1 cellular context compared by ENCODE assay signal in the genomic region with DNA sequence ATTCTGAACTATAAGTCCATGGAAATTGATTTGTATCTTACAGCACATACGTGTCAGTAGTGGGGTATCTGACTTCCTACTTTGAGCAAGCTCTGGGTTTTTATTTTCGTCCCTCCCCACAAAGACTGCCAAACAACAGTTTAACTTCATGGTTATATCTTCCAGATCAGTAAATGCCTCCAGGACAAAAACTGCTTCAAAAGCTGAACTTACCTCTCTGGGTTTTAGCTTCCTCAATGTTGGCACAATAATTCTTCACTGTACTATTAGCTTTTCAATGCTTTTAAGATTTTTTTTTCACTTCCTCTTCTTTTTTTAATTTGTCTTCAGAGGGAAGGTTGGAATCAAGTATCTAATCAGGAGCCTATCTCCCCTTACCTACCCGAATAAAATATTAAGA.
TF ChIP-seq lines count a peak whose summit lies in the region.

No MANE protein-coding gene starts in this region.

TF ChIP-seq in A549, 52 proteins besides CTCF, POLR2A, EP300 and RAD21:
- TF ChIP-seq CEBPB (IDR thresholded peaks at IDR 0.05) (no peak), CBX8 (IDR thresholded peaks at IDR 0.05) (no peak), MYC (IDR thresholded peaks at IDR 0.05; ENCODE audit: borderline replicate concordance, low read length) (no peak), MAFK (IDR thresholded peaks at IDR 0.05; ENCODE audit: partially characterized antibody) (no peak), ZSCAN20 (CRISPR knock-in tag; IDR thresholded peaks at IDR 0.05) (no peak), MAZ (IDR thresholded peaks at IDR 0.05; ENCODE audit: borderline replicate concordance, low read depth, low read length) (no peak), NFE2L2 (conservative IDR thresholded peaks at IDR 0.05; ENCODE audit: low read length) (no peak), EHMT2 (IDR thresholded peaks at IDR 0.05; ENCODE audit: low read depth) (no peak), HDAC2 (IDR thresholded peaks at IDR 0.05) (no peak), FOXS1 (CRISPR knock-in tag; IDR thresholded peaks at IDR 0.05) (no peak), ZNF302 (CRISPR knock-in tag; IDR thresholded peaks at IDR 0.05) (no peak), HOXB5 (CRISPR knock-in tag; IDR thresholded peaks at IDR 0.05) (no peak), NPAS2 (CRISPR knock-in tag; IDR thresholded peaks at IDR 0.05; ENCODE audit: borderline replicate concordance) (no peak)
- TF ChIP-seq, protein P1, sequence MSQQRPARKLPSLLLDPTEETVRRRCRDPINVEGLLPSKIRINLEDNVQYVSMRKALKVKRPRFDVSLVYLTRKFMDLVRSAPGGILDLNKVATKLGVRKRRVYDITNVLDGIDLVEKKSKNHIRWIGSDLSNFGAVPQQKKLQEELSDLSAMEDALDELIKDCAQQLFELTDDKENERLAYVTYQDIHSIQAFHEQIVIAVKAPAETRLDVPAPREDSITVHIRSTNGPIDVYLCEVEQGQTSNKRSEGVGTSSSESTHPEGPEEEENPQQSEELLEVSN (IDR thresholded peaks at IDR 0.05; ENCODE audit: borderline replicate concordance, low read depth) = no peak
- TF ChIP-seq, protein P2, sequence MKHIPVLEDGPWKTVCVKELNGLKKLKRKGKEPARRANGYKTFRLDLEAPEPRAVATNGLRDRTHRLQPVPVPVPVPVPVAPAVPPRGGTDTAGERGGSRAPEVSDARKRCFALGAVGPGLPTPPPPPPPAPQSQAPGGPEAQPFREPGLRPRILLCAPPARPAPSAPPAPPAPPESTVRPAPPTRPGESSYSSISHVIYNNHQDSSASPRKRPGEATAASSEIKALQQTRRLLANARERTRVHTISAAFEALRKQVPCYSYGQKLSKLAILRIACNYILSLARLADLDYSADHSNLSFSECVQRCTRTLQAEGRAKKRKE (CRISPR knock-in tag; IDR thresholded peaks at IDR 0.05; ENCODE audit: low read depth) = no peak
- TF ChIP-seq, protein P3, sequence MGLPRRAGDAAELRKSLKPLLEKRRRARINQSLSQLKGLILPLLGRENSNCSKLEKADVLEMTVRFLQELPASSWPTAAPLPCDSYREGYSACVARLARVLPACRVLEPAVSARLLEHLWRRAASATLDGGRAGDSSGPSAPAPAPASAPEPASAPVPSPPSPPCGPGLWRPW (IDR thresholded peaks at IDR 0.05) = no peak
- TF ChIP-seq, protein P4, sequence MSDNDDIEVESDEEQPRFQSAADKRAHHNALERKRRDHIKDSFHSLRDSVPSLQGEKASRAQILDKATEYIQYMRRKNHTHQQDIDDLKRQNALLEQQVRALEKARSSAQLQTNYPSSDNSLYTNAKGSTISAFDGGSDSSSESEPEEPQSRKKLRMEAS (IDR thresholded peaks at IDR 0.05) = no peak
- TF ChIP-seq, protein P5, sequence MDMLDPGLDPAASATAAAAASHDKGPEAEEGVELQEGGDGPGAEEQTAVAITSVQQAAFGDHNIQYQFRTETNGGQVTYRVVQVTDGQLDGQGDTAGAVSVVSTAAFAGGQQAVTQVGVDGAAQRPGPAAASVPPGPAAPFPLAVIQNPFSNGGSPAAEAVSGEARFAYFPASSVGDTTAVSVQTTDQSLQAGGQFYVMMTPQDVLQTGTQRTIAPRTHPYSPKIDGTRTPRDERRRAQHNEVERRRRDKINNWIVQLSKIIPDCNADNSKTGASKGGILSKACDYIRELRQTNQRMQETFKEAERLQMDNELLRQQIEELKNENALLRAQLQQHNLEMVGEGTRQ (IDR thresholded peaks at IDR 0.05) = no peak
- TF ChIP-seq, protein P6, sequence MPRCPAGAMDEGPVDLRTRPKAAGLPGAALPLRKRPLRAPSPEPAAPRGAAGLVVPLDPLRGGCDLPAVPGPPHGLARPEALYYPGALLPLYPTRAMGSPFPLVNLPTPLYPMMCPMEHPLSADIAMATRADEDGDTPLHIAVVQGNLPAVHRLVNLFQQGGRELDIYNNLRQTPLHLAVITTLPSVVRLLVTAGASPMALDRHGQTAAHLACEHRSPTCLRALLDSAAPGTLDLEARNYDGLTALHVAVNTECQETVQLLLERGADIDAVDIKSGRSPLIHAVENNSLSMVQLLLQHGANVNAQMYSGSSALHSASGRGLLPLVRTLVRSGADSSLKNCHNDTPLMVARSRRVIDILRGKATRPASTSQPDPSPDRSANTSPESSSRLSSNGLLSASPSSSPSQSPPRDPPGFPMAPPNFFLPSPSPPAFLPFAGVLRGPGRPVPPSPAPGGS (IDR thresholded peaks at IDR 0.05) = no peak
